10 cellular contexts compared by ENCODE assay signal in genomic region chr14:22497144-22497423, GRCh38.
DNase-seq lines count a peak whose midpoint lies in the region; ATAC-seq and TF ChIP-seq lines count a peak whose summit lies in the region.
"Had no signal": no experiment of that assay in that cellular context is flagged by ENCODE, and none has a peak within 500 bp of the region (broad histone marks: within the 10 kb centered on the region; RNA-seq: fewer than 3 reads in every experiment).

No MANE protein-coding gene starts in this region.

- peak overlapping the region; percentile 99 for H3K27ac Mint-ChIP-seq in activated CD4-positive, alpha-beta T cell treated with anti-CD3 and anti-CD28 coated beads, Interleukin-2, amount 10 ng/mL, durations not matched to agents 24 days and 14 days
- H3K27ac Mint-ChIP-seq in activated CD4-positive, alpha-beta memory T cell treated with anti-CD3 and anti-CD28 coated beads for 36 hours = peak overlapping the region; percentile 98
- peak overlapping the region; percentile 81 to 89 for H3K27ac Mint-ChIP-seq in natural killer cell

- POLR2A ChIA-PET in activated CD4-positive, alpha-beta memory T cell treated with anti-CD3 and anti-CD28 coated beads for 36 hours (lab: Charles Lee) = interaction anchor here (0.8 to 29.3 kb wide), 9 partner anchors 1 to 645 kb away, joined by 3 to 639 read pairs (median 4); no protein-coding TSS in a partner anchor

- H3K9me3 Mint-ChIP-seq in activated CD4-positive, alpha-beta T cell treated with anti-CD3 and anti-CD28 coated beads, Interleukin-2, amount 10 ng/mL, durations not matched to agents 24 days and 14 days = no peaks in the 10 kb centered on the region
- no peaks in the 10 kb centered on the region for H3K9me3 Mint-ChIP-seq in activated CD4-positive, alpha-beta memory T cell treated with anti-CD3 and anti-CD28 coated beads for 36 hours
- H3K9me3 Mint-ChIP-seq in natural killer cell = no peaks in the 10 kb centered on the region

- H3K4me3 Mint-ChIP-seq in activated CD4-positive, alpha-beta T cell treated with anti-CD3 and anti-CD28 coated beads, Interleukin-2, amount 10 ng/mL, durations not matched to agents 24 days and 14 days = peak overlapping the region; percentile 87
- peak overlapping the region; percentile 87 for H3K4me3 Mint-ChIP-seq in activated CD4-positive, alpha-beta memory T cell treated with anti-CD3 and anti-CD28 coated beads for 36 hours
- no peak overlapping the region for H3K4me3 Mint-ChIP-seq in natural killer cell

- peak; percentile 66 for DNase-seq in activated CD4-positive, alpha-beta T cell treated with anti-CD3 and anti-CD28 coated beads, Interleukin-2, amount 10 ng/mL, durations not matched to agents 24 days and 14 days
- no peak for DNase-seq in activated CD4-positive, alpha-beta T cell treated with anti-CD3 and anti-CD28 coated beads, Interleukin-2, amount 50 U/mL, for 1 hour
- no peak for DNase-seq in activated CD4-positive, alpha-beta memory T cell treated with anti-CD3 and anti-CD28 coated beads for 36 hours
- DNase-seq in natural killer cell (no peak), NCI-H128 (lab: John Stamatoyannopoulos, UW; ENCODE audit: unreplicated experiment) (no peak), DMS 273 (lab: John Stamatoyannopoulos, UW; ENCODE audit: unreplicated experiment) (no peak), left colon (no peak)
- DNase-seq: glutamatergic neuron, NCI-H1092 treated with DMSO at 0.1 percent for 48 hours had no signal

- ATAC-seq in GM21529 (IDR thresholded peaks at IDR 0.05; ENCODE audit: unreplicated experiment) = peak; percentile 33
- peak; percentile 43 to 51 (median 44) for ATAC-seq in natural killer cell
- no peak for ATAC-seq in left colon

- no peak for TF ChIP-seq CTCF in natural killer cell (IDR thresholded peaks at IDR 0.05)

- peaks cover 94% of the 10 kb centered on the region for H3K36me3 Mint-ChIP-seq in activated CD4-positive, alpha-beta T cell treated with anti-CD3 and anti-CD28 coated beads, Interleukin-2, amount 10 ng/mL, durations not matched to agents 24 days and 14 days (ENCODE audit: low read depth)
- peaks cover 98% of the 10 kb centered on the region for H3K36me3 Mint-ChIP-seq in activated CD4-positive, alpha-beta memory T cell treated with anti-CD3 and anti-CD28 coated beads for 36 hours
- no peaks in the 10 kb centered on the region for H3K36me3 Mint-ChIP-seq in natural killer cell

- peaks cover 30% of the 10 kb centered on the region for H3K4me1 Mint-ChIP-seq in activated CD4-positive, alpha-beta T cell treated with anti-CD3 and anti-CD28 coated beads, Interleukin-2, amount 10 ng/mL, durations not matched to agents 24 days and 14 days
- peaks cover 8% of the 10 kb centered on the region for H3K4me1 Mint-ChIP-seq in activated CD4-positive, alpha-beta memory T cell treated with anti-CD3 and anti-CD28 coated beads for 36 hours (ENCODE audit: low read depth)
- H3K4me1 Mint-ChIP-seq in natural killer cell = peaks cover 53 to 54% of the 10 kb centered on the region in 2 donors

- CTCF ChIA-PET in activated CD4-positive, alpha-beta memory T cell treated with anti-CD3 and anti-CD28 coated beads for 36 hours (lab: Charles Lee) = interaction anchor here (1.2 kb wide), 1 partner anchor 73 kb away, joined by 7 read pairs; no protein-coding TSS in a partner anchor

- H3K27me3 Mint-ChIP-seq in activated CD4-positive, alpha-beta T cell treated with anti-CD3 and anti-CD28 coated beads, Interleukin-2, amount 10 ng/mL, durations not matched to agents 24 days and 14 days = no peaks in the 10 kb centered on the region
- no peaks in the 10 kb centered on the region for H3K27me3 Mint-ChIP-seq in activated CD4-positive, alpha-beta memory T cell treated with anti-CD3 and anti-CD28 coated beads for 36 hours
- no peaks in the 10 kb centered on the region for H3K27me3 Mint-ChIP-seq in natural killer cell (ENCODE audit: low read depth in 2 of 2)

- intact Hi-C loops in activated CD4-positive, alpha-beta T cell treated with anti-CD3 and anti-CD28 coated beads, Interleukin-2, amount 10 ng/mL, durations not matched to agents 24 days and 14 days (cut with micrococcal nuclease) = loop anchor here (5.0 kb wide), 1 partner anchor 40 kb away; no protein-coding TSS in a partner anchor
- intact Hi-C loops in activated CD4-positive, alpha-beta memory T cell treated with anti-CD3 and anti-CD28 coated beads for 36 hours (cut with micrococcal nuclease) = loop anchor here (10.0 kb wide), 1 partner anchor 182 kb away; no protein-coding TSS in a partner anchor
- intact Hi-C loops in natural killer cell (cut with micrococcal nuclease) (no loop called here), left colon (cut with DNase I, micrococcal nuclease) (no loop called here)

Comparison
In these comparisons a context has a peak if more than half of its experiments do, and no peak if none do; other contexts are left out.
1. intact Hi-C loops: an anchor here in activated CD4-positive, alpha-beta T cell treated with anti-CD3 and anti-CD28 coated beads, Interleukin-2, amount 10 ng/mL, durations not matched to agents 24 days and 14 days (5.0 kb wide) and activated CD4-positive, alpha-beta memory T cell treated with anti-CD3 and anti-CD28 coated beads for 36 hours (10.0 kb wide); none called in natural killer cell and left colon.